ENCODE assay signal across 1 cellular context in genomic region chr9:117548556-117548955, GRCh38.
TF ChIP-seq lines count a peak whose summit lies in the region.

No MANE protein-coding gene starts in this region.

TF ChIP-seq in HepG2, 621 proteins besides CTCF, POLR2A, EP300 and RAD21 (continued from another document):
- TF ChIP-seq AHDC1 (CRISPR knock-in tag; IDR thresholded peaks at IDR 0.05; ENCODE audit: borderline replicate concordance) (no peak), DNMT3B (CRISPR knock-in tag; conservative IDR thresholded peaks at IDR 0.05) (no peak), ZNF766 (CRISPR knock-in tag; IDR thresholded peaks at IDR 0.05; ENCODE audit: borderline replicate concordance) (no peak), HES4 (CRISPR knock-in tag; IDR thresholded peaks at IDR 0.05; ENCODE audit: borderline replicate concordance) (no peak)
